ENCODE assay signal across 24 cellular contexts in the genomic region with DNA sequence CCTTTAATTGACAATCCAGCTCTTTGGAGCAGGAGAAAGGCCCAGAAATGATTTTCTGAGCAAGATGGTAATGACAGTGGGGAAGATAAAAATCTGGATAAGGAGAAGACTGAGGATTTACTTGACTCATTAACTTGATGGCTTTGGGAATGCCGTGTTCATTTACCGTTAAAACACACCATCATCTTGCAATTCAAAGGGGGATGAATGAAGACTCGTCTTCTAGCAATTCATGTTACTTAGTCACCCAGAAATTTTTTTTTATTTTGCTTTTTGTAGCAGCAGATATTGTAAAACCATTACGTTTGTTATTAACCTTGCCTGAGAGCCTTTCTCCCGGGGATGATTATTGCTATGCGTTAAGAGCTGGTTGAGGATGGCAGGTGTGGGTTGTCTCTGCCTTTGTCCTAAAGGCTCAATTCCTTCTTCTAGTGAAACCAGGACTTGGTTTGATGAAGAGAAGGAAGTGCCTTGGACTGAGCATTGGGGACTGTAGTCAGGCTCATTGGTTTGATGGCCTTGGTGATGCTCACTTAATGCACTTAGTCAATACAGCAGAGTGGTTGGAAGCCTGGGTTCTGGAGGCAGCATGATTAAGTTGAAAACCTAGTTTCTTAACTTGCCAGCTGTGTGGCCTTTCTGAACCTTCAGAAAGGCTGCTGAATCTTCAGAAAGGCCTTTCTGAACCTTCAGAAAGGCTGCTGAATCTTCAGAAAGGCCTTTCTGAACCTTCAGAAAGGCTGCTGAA. TPM values are rescaled to one million over a fixed set of nuclear protein-coding genes. Genes with fewer than 3 reads are reported as not detected.
DNase-seq lines count a peak whose midpoint lies in the region; ATAC-seq and TF ChIP-seq lines count a peak whose summit lies in the region.
"Had no signal": no experiment of that assay in that cellular context is flagged by ENCODE, and none has a peak within 500 bp of the region (broad histone marks: within the 10 kb centered on the region; RNA-seq: fewer than 3 reads in every experiment).

No MANE protein-coding gene starts in this region.

- ATAC-seq in T-cell (replicated peaks in 1 of 4): no peak
- ATAC-seq in memory B cell (ENCODE audit: low read depth): no peak
- no peak for ATAC-seq in GM21786 (IDR thresholded peaks at IDR 0.05; ENCODE audit: unreplicated experiment)
- ATAC-seq: A549; K562; stimulated activated naive B cell treated with anti-CD40 and anti-IgM and Interleukin-4, amounts not matched to agents 10 μg/mL and 1 μg/mL and 100 μg/mL, for 72 hours had no signal

- H3K27me3 ChIP-seq in GM06990 (replicated peaks; ENCODE audit: control insufficient read depth, insufficient read depth, low read length): no peaks in the 10 kb centered on the region
- H3K27me3 ChIP-seq in Peyer's patch: no peaks in the 10 kb centered on the region
- H3K27me3 ChIP-seq: breast epithelium, tibial artery had no signal

- no peaks in the 10 kb centered on the region for H3K4me1 ChIP-seq in Peyer's patch
- H3K4me1 ChIP-seq: A549, breast epithelium, tibial artery had no signal

- POLR2A ChIA-PET in T-cell (lab: Charles Lee): interaction anchor here in 1 of 2 donors (0.6 to 1.2 kb wide), 2 partner anchors 11 to 357 kb away, joined by 3 read pairs; no protein-coding TSS in a partner anchor

- H3K36me3 Mint-ChIP-seq in activated CD4-positive, alpha-beta T cell treated with anti-CD3 and anti-CD28 coated beads, Interleukin-2, amount 10 ng/mL, durations not matched to agents 24 days and 14 days (ENCODE audit: low read depth): peaks cover 76% of the 10 kb centered on the region
- H3K36me3 Mint-ChIP-seq in T-cell: peaks cover 4% of the 10 kb centered on the region
- peaks cover 10% of the 10 kb centered on the region for H3K36me3 Mint-ChIP-seq in memory B cell

- TF ChIP-seq CTCF in GM06990 (IDR thresholded peaks at IDR 0.05; ENCODE audit: insufficient read depth, low read length, poor library complexity, severe bottlenecking) (no peak), Peyer's patch (IDR thresholded peaks at IDR 0.05) (no peak)

- H3K4me3 Mint-ChIP-seq in activated CD4-positive, alpha-beta T cell treated with anti-CD3 and anti-CD28 coated beads, Interleukin-2, amount 10 ng/mL, durations not matched to agents 24 days and 14 days: peak overlapping the region; percentile 100
- H3K4me3 Mint-ChIP-seq in T-cell (peak overlapping the region; percentile 5 to 54 (median 53)), memory B cell (no peak overlapping the region)
- H3K4me3 Mint-ChIP-seq: stimulated activated naive B cell treated with anti-CD40 and anti-IgM and Interleukin-4, amounts not matched to agents 10 μg/mL and 1 μg/mL and 100 μg/mL, for 72 hours had no signal

- TF ChIP-seq POLR2A in Peyer's patch (IDR thresholded peaks at IDR 0.05): no peak

- peak overlapping the region; percentile 34 for H3K27ac Mint-ChIP-seq in activated CD4-positive, alpha-beta T cell treated with anti-CD3 and anti-CD28 coated beads, Interleukin-2, amount 10 ng/mL, durations not matched to agents 24 days and 14 days
- peak overlapping the region; percentile 53 to 70 for H3K27ac Mint-ChIP-seq in T-cell
- H3K27ac Mint-ChIP-seq in memory B cell: peak overlapping the region; percentile 69
- H3K27ac Mint-ChIP-seq: activated B cell treated with CpG ODN at 0.5 μM for 24 hours; stimulated activated naive B cell treated with anti-CD40 and anti-IgM and Interleukin-4, amounts not matched to agents 10 μg/mL and 1 μg/mL and 100 μg/mL, for 72 hours had no signal

- H3K4me1 Mint-ChIP-seq in activated CD4-positive, alpha-beta T cell treated with anti-CD3 and anti-CD28 coated beads, Interleukin-2, amount 10 ng/mL, durations not matched to agents 24 days and 14 days: peaks cover 70% of the 10 kb centered on the region
- H3K4me1 Mint-ChIP-seq in T-cell (peaks cover 64 to 85% (median 74%) of the 10 kb centered on the region in 3 donors), memory B cell (peaks cover 32% of the 10 kb centered on the region)

- H3K4me3 ChIP-seq in GM06990 (replicated peaks; ENCODE audit: low read depth, low read length): peak overlapping the region; percentile 15; the same call in 1 of the 2 replicates
- no peak overlapping the region for H3K4me3 ChIP-seq in Peyer's patch
- H3K4me3 ChIP-seq: A549, breast epithelium, K562, tibial artery had no signal

- H3K9me3 ChIP-seq in Peyer's patch: no peaks in the 10 kb centered on the region
- H3K9me3 ChIP-seq: A549, breast epithelium, neutrophil, tibial artery had no signal

- H3K36me3 ChIP-seq in GM06990 (ENCODE audit: control insufficient read depth, insufficient read depth, low read length): peaks cover 11% of the 10 kb centered on the region
- H3K36me3 ChIP-seq in Peyer's patch: no peaks in the 10 kb centered on the region
- H3K36me3 ChIP-seq: breast epithelium, neutrophil, tibial artery had no signal

- no peak for DNase-seq in activated CD4-positive, alpha-beta T cell treated with anti-CD3 and anti-CD28 coated beads, Interleukin-2, amount 10 ng/mL, durations not matched to agents 24 days and 14 days
- DNase-seq in activated CD4-positive, alpha-beta T cell treated with anti-CD3 and anti-CD28 coated beads, Interleukin-2, amount 50 U/mL, for 1 hour: no peak
- no peak for DNase-seq in GM06990 (ENCODE audit: extremely low read depth, insufficient read length)
- DNase-seq in T-cell: no peak
- no peak for DNase-seq in memory B cell (ENCODE audit: low spot score in 2 of 2)
- no peak for DNase-seq in Peyer's patch
- no peak for DNase-seq in NCI-H1694 treated with DMSO at 0.1 percent for 48 hours (lab: John Stamatoyannopoulos, UW)
- DNase-seq: activated B cell treated with CpG ODN at 0.5 μM for 24 hours; activated CD8-positive, alpha-beta memory T cell treated with anti-CD3 and anti-CD28 coated beads, Interleukin-2, amount 50 U/mL, for 4 hours; C1 segment of cervical spinal cord; dermis blood vessel endothelial cell; DND-41; foreskin melanocyte; HCEC 1CT; NCI-H2029; SHP77; stimulated activated naive B cell treated with anti-CD40 and anti-IgM and Interleukin-4, amounts not matched to agents 10 μg/mL and 1 μg/mL and 100 μg/mL, for 72 hours; tibial artery had no signal

- CTCF ChIA-PET in T-cell (lab: Charles Lee): interaction anchor here (0.9 to 2.3 kb wide), 4 partner anchors 11 to 36 kb away, joined by 3 to 12 read pairs (median 4); no protein-coding TSS in a partner anchor

- H3K9me3 Mint-ChIP-seq in activated CD4-positive, alpha-beta T cell treated with anti-CD3 and anti-CD28 coated beads, Interleukin-2, amount 10 ng/mL, durations not matched to agents 24 days and 14 days: no peaks in the 10 kb centered on the region
- no peaks in the 10 kb centered on the region for H3K9me3 Mint-ChIP-seq in T-cell
- no peaks in the 10 kb centered on the region for H3K9me3 Mint-ChIP-seq in memory B cell
- H3K9me3 Mint-ChIP-seq: activated B cell treated with CpG ODN at 0.5 μM for 24 hours; stimulated activated naive B cell treated with anti-CD40 and anti-IgM and Interleukin-4, amounts not matched to agents 10 μg/mL and 1 μg/mL and 100 μg/mL, for 72 hours had no signal

- no peak overlapping the region for H3K27ac ChIP-seq in Peyer's patch
- H3K27ac ChIP-seq: A549, breast epithelium, epithelial cell of prostate, neutrophil, tibial artery had no signal

- intact Hi-C loops in activated CD4-positive, alpha-beta T cell treated with anti-CD3 and anti-CD28 coated beads, Interleukin-2, amount 10 ng/mL, durations not matched to agents 24 days and 14 days (cut with micrococcal nuclease): no loop called here

- H3K27me3 Mint-ChIP-seq in activated CD4-positive, alpha-beta T cell treated with anti-CD3 and anti-CD28 coated beads, Interleukin-2, amount 10 ng/mL, durations not matched to agents 24 days and 14 days: no peaks in the 10 kb centered on the region
- H3K27me3 Mint-ChIP-seq in T-cell: no peaks in the 10 kb centered on the region
- H3K27me3 Mint-ChIP-seq in memory B cell: no peaks in the 10 kb centered on the region
- H3K27me3 Mint-ChIP-seq: activated B cell treated with CpG ODN at 0.5 μM for 24 hours had no signal

RNA-seq across cellular contexts. Expression of gene PTTG1, which starts 52.3 kb away (rescaled TPM):
- 88.9 and 94.3 TPM in 2 replicates for total RNA-seq in activated CD4-positive, alpha-beta T cell treated with anti-CD3 and anti-CD28 coated beads, Interleukin-2, amount 10 ng/mL, durations not matched to agents 24 days and 14 days
- total RNA-seq in T-cell: 10 to 100 TPM in 2 of 5 donors, 1 to 10 TPM in 3; 6.6 to 16.5 (median 8.8) TPM
- 10 to 100 TPM in 3 of 4 donors, 1 to 10 TPM in 1; 9.1 to 36.3 (median 14.4) TPM for total RNA-seq in Peyer's patch

RNA-seq across cellular contexts. Expression of gene SLU7, which starts 55.0 kb away (rescaled TPM):
- total RNA-seq in activated CD4-positive, alpha-beta T cell treated with anti-CD3 and anti-CD28 coated beads, Interleukin-2, amount 10 ng/mL, durations not matched to agents 24 days and 14 days: 38.4 and 39.8 TPM in 2 replicates
- total RNA-seq in T-cell: 10 to 100 TPM; 64.9 to 76.8 (median 75.2) TPM
- 10 to 100 TPM; 45.5 to 94.9 (median 61.1) TPM for total RNA-seq in Peyer's patch
